ENCODE assay signal across 1 cellular context in genomic region chr10:7700577-7701125, GRCh38.
TF ChIP-seq lines count a peak whose summit lies in the region.

No MANE protein-coding gene starts in this region.

TF ChIP-seq in HepG2, 621 proteins besides CTCF, POLR2A, EP300 and RAD21 (continued from another document and continues in another):
- no peak for TF ChIP-seq NKX3-1 (CRISPR knock-in tag; IDR thresholded peaks at IDR 0.05)
- TF ChIP-seq ZNF350 (CRISPR knock-in tag; IDR thresholded peaks at IDR 0.05; ENCODE audit: borderline replicate concordance, low read depth) = no peak
- no peak for TF ChIP-seq POLR2AphosphoS5 (IDR thresholded peaks at IDR 0.05; ENCODE audit: low read depth, low read length)
- no peak for TF ChIP-seq DMTF1 (CRISPR knock-in tag; IDR thresholded peaks at IDR 0.05)
- TF ChIP-seq MYC (CRISPR knock-in tag; IDR thresholded peaks at IDR 0.05; ENCODE audit: borderline replicate concordance) = no peak
- TF ChIP-seq RXRA (CRISPR knock-in tag; IDR thresholded peaks at IDR 0.05) = peak; percentile 73; the same call in 1 of the 2 replicates
- no peak for TF ChIP-seq ZNF383 (CRISPR knock-in tag; IDR thresholded peaks at IDR 0.05; ENCODE audit: borderline replicate concordance)
- TF ChIP-seq ZBTB20 (CRISPR knock-in tag; IDR thresholded peaks at IDR 0.05; ENCODE audit: borderline replicate concordance, low read depth) = peak; percentile 84; the same call in 1 of the 2 replicates
- no peak for TF ChIP-seq ZNF30 (CRISPR knock-in tag; IDR thresholded peaks at IDR 0.05)
- TF ChIP-seq ZNF225 (CRISPR knock-in tag; IDR thresholded peaks at IDR 0.05) = no peak
- TF ChIP-seq FOXC1 (CRISPR knock-in tag; IDR thresholded peaks at IDR 0.05; ENCODE audit: borderline replicate concordance) = no peak
- TF ChIP-seq LRRFIP1 (CRISPR knock-in tag; conservative IDR thresholded peaks at IDR 0.05) = no peak
- no peak for TF ChIP-seq SRSF9 (IDR thresholded peaks at IDR 0.05; ENCODE audit: borderline replicate concordance, insufficient read depth, low read depth, low read length, poor library complexity, severe bottlenecking)
- no peak for TF ChIP-seq ZNF784 (CRISPR knock-in tag; IDR thresholded peaks at IDR 0.05; ENCODE audit: borderline replicate concordance)
- TF ChIP-seq ZNF414 (CRISPR knock-in tag; IDR thresholded peaks at IDR 0.05) = peak; percentile 59; the same call in 1 of the 2 replicates
- TF ChIP-seq MTA3 (CRISPR knock-in tag; IDR thresholded peaks at IDR 0.05) = no peak
- TF ChIP-seq YEATS2 (CRISPR knock-in tag; IDR thresholded peaks at IDR 0.05; ENCODE audit: borderline replicate concordance) = no peak
- TF ChIP-seq ZNF180 (CRISPR knock-in tag; IDR thresholded peaks at IDR 0.05; ENCODE audit: borderline replicate concordance, low read depth) = no peak
- TF ChIP-seq ZNF879 (CRISPR knock-in tag; IDR thresholded peaks at IDR 0.05) = no peak
- TF ChIP-seq ZNF510 (CRISPR knock-in tag; IDR thresholded peaks at IDR 0.05; ENCODE audit: low read depth) = no peak
- TF ChIP-seq KAT2B (IDR thresholded peaks at IDR 0.05; ENCODE audit: borderline replicate concordance, low read depth, low read length) = no peak
- no peak; the same call in 1 of the 2 replicates for TF ChIP-seq GATAD1 (CRISPR knock-in tag; IDR thresholded peaks at IDR 0.05)
- no peak for TF ChIP-seq MAFG (CRISPR knock-in tag; IDR thresholded peaks at IDR 0.05)
- no peak for TF ChIP-seq HOXA9 (CRISPR knock-in tag; IDR thresholded peaks at IDR 0.05; ENCODE audit: borderline replicate concordance)
- 0 out of 2 replicates have a peak, but pooled peaks have one; percentile 62 for TF ChIP-seq STAT6 (CRISPR knock-in tag; IDR thresholded peaks at IDR 0.05; ENCODE audit: borderline replicate concordance)
- TF ChIP-seq NFYB (CRISPR knock-in tag; IDR thresholded peaks at IDR 0.05) = no peak
- no peak for TF ChIP-seq REPIN1 (CRISPR knock-in tag; IDR thresholded peaks at IDR 0.05; ENCODE audit: borderline replicate concordance, low read depth)
- peak; percentile 66; the same call in 1 of the 2 replicates for TF ChIP-seq ELF3 (CRISPR knock-in tag; IDR thresholded peaks at IDR 0.05)
- TF ChIP-seq TBL1XR1 (IDR thresholded peaks at IDR 0.05; ENCODE audit: borderline replicate concordance, low read length, partially characterized antibody) = peak; percentile 86
- no peak for TF ChIP-seq ELF4 (CRISPR knock-in tag; IDR thresholded peaks at IDR 0.05; ENCODE audit: borderline replicate concordance)
- no peak for TF ChIP-seq MTERF4 (CRISPR knock-in tag; IDR thresholded peaks at IDR 0.05)
- TF ChIP-seq ZNF44 (CRISPR knock-in tag; IDR thresholded peaks at IDR 0.05) = no peak
- no peak for TF ChIP-seq PREB (CRISPR knock-in tag; IDR thresholded peaks at IDR 0.05)
- TF ChIP-seq NFYC (CRISPR knock-in tag; IDR thresholded peaks at IDR 0.05) = no peak
- TF ChIP-seq KMT2A (CRISPR knock-in tag; IDR thresholded peaks at IDR 0.05) = no peak
- no peak for TF ChIP-seq TEAD2 (CRISPR knock-in tag; IDR thresholded peaks at IDR 0.05)
- no peak for TF ChIP-seq DNMT3B (CRISPR knock-in tag; conservative IDR thresholded peaks at IDR 0.05)
- TF ChIP-seq U2AF2 (IDR thresholded peaks at IDR 0.05; ENCODE audit: low read depth, low read length) = no peak
- peak; percentile 94 for TF ChIP-seq MED13 (CRISPR knock-in tag; IDR thresholded peaks at IDR 0.05)
- TF ChIP-seq DRAP1 (CRISPR knock-in tag; IDR thresholded peaks at IDR 0.05) = peak; percentile 41
- peak; percentile 76; the same call in 1 of the 2 replicates for TF ChIP-seq RORA (CRISPR knock-in tag; IDR thresholded peaks at IDR 0.05)
- TF ChIP-seq NR1H2 (CRISPR knock-in tag; IDR thresholded peaks at IDR 0.05; ENCODE audit: borderline replicate concordance, low read depth) = no peak
- no peak for TF ChIP-seq SCMH1 (CRISPR knock-in tag; IDR thresholded peaks at IDR 0.05; ENCODE audit: borderline replicate concordance)
- TF ChIP-seq ZNF782 (CRISPR knock-in tag; IDR thresholded peaks at IDR 0.05; ENCODE audit: borderline replicate concordance) = no peak
- TF ChIP-seq NR2F6 (IDR thresholded peaks at IDR 0.05) = peak; percentile 99
- TF ChIP-seq NR2F6 (CRISPR knock-in tag; IDR thresholded peaks at IDR 0.05) = peak; percentile 99
- no peak for TF ChIP-seq ZNF160 (CRISPR knock-in tag; IDR thresholded peaks at IDR 0.05)
- peak; percentile 87 for TF ChIP-seq DPF2 (CRISPR knock-in tag; IDR thresholded peaks at IDR 0.05; ENCODE audit: borderline replicate concordance, low read depth)
- no peak for TF ChIP-seq TERF1 (CRISPR knock-in tag; IDR thresholded peaks at IDR 0.05)
- no peak; the same call in 1 of the 2 replicates for TF ChIP-seq ZNF878 (CRISPR knock-in tag; IDR thresholded peaks at IDR 0.05)
- TF ChIP-seq SNAPC5 (CRISPR knock-in tag; IDR thresholded peaks at IDR 0.05; ENCODE audit: borderline replicate concordance) = no peak
- TF ChIP-seq FOXK2 (IDR thresholded peaks at IDR 0.05) = peak; percentile 45; the same call in 1 of the 2 replicates
- TF ChIP-seq ZNF556 (CRISPR knock-in tag; IDR thresholded peaks at IDR 0.05; ENCODE audit: borderline replicate concordance) = peak; percentile 43; the same call in 1 of the 2 replicates
- no peak; the same call in 1 of the 2 replicates for TF ChIP-seq KAT7 (CRISPR knock-in tag; IDR thresholded peaks at IDR 0.05; ENCODE audit: borderline replicate concordance)
- no peak for TF ChIP-seq CC2D1A (CRISPR knock-in tag; IDR thresholded peaks at IDR 0.05)
- no peak for TF ChIP-seq ZNF512 (CRISPR knock-in tag; IDR thresholded peaks at IDR 0.05)
- peak; percentile 94; the same call in 1 of the 2 replicates for TF ChIP-seq FOXK1 (CRISPR knock-in tag; IDR thresholded peaks at IDR 0.05; ENCODE audit: borderline replicate concordance, low read depth)
- TF ChIP-seq AHR (CRISPR knock-in tag; IDR thresholded peaks at IDR 0.05) = no peak
- TF ChIP-seq ZFY (CRISPR knock-in tag; IDR thresholded peaks at IDR 0.05) = no peak
- peak; percentile 70; the same call in 1 of the 2 replicates for TF ChIP-seq SP5 (CRISPR knock-in tag; IDR thresholded peaks at IDR 0.05; ENCODE audit: borderline replicate concordance, low read depth)
